Comparison of ENCODE assay signal across 29 cellular contexts in the genomic region with DNA sequence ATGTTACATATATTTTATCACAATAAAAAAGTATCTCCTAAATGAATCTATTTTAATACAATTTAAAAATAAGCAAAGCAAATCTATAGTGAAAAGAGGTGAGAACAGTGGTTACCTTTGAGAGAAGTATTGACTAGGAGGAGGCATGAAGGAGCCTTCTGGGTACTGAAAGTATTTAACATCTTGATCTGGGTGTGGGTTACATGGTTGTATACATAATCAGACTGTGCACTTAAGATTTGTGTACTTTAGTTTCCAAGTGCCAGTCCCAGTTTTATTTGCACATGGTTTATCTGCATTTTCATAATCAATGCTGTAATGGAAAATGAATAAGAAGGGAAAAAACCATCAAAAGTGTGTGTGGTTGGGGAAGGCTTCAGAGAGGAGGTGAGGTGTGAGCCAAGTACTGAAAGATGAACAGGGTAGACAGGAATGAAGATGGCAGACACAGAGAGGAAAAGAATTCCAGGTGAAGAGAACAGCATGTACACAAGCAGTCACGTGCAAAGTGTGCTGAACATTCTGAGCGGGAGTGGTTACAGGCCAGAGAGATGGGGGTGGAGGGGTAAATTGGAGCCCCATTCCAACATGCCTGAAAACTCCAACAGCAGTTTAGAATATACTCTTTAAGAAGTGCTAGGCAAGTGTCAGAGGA.
"Had no signal": no experiment of that assay in that cellular context is flagged by ENCODE, and none has a peak within 500 bp of the region (broad histone marks: within the 10 kb centered on the region; RNA-seq: fewer than 3 reads in every experiment).

No MANE protein-coding gene starts in this region.

- H3K27me3 Mint-ChIP-seq: activated CD8-positive, alpha-beta T cell treated with anti-CD3 and anti-CD28 coated beads for 36 hours; activated naive CD4-positive, alpha-beta T cell treated with anti-CD3 and anti-CD28 coated beads, Interleukin-2, amount 10 ng/mL, durations not matched to agents 7 days and 5 days; effector memory CD8-positive, alpha-beta T cell; T-helper 17 cell had no signal

- H3K36me3 Mint-ChIP-seq: activated naive CD4-positive, alpha-beta T cell treated with anti-CD3 and anti-CD28 coated beads, Interleukin-2, amount 10 ng/mL, durations not matched to agents 7 days and 5 days; activated naive CD4-positive, alpha-beta T cell treated with anti-CD3 and anti-CD28 coated beads, Interleukin-2, amount 50 U/mL, for 72 hours had no signal

- H3K9me3 Mint-ChIP-seq: activated CD8-positive, alpha-beta T cell treated with anti-CD3 and anti-CD28 coated beads for 36 hours; activated naive CD4-positive, alpha-beta T cell treated with anti-CD3 and anti-CD28 coated beads, Interleukin-2, amount 10 ng/mL, durations not matched to agents 7 days and 5 days; activated T-cell treated with anti-CD3 and anti-CD28 coated beads, Interleukin-2, amount 50 U/mL, for 4 hours; activated T-helper 2 cell treated with anti-CD3 and anti-CD28 coated beads, Interferon-gamma antibody, Interleukin-2, Interleukin-4, amounts not matched to agents 10 μg/mL and 5 μg/mL and 100 μg/mL, durations not matched to agents 14 hours and 24 hours and 36 hours; effector memory CD8-positive, alpha-beta T cell had no signal

- H3K9me3 ChIP-seq: adrenal gland, body of pancreas, esophagus muscularis mucosa, gastrocnemius medialis had no signal

- H3K4me3 Mint-ChIP-seq: activated CD8-positive, alpha-beta T cell treated with anti-CD3 and anti-CD28 coated beads for 36 hours; activated naive CD4-positive, alpha-beta T cell treated with anti-CD3 and anti-CD28 coated beads, Interleukin-2, amount 10 ng/mL, durations not matched to agents 7 days and 5 days; activated T-cell treated with anti-CD3 and anti-CD28 coated beads, Interleukin-2, amount 50 U/mL, for 4 hours; effector memory CD8-positive, alpha-beta T cell; T-helper 17 cell had no signal

- DNase-seq: activated CD4-positive, alpha-beta T cell treated with anti-CD3 and anti-CD28 coated beads for 48 hours; activated CD4-positive, alpha-beta T cell treated with anti-CD3 and anti-CD28 coated beads, Interleukin-2, amount 50 U/mL, for 1 hour; activated CD4-positive, alpha-beta T cell treated with anti-CD3 and anti-CD28 coated beads, Interleukin-2, amount 50 U/mL, for 48 hours; activated CD4-positive, CD25-positive, alpha-beta regulatory T cell; activated CD4-positive, CD25-positive, alpha-beta regulatory T cell treated with anti-CD3 and anti-CD28 coated beads, Interleukin-2, amount 50 U/mL, for 72 hours; activated CD8-positive, alpha-beta memory T cell treated with anti-CD3 and anti-CD28 coated beads for 24 hours; activated CD8-positive, alpha-beta T cell treated with anti-CD3 and anti-CD28 coated beads for 36 hours; activated effector memory CD4-positive, alpha-beta T cell treated with anti-CD3 and anti-CD28 coated beads, Interleukin-2, amount 50 U/mL, for 16 hours; activated naive CD4-positive, alpha-beta T cell; activated naive CD4-positive, alpha-beta T cell treated with anti-CD3 and anti-CD28 coated beads, Interleukin-2, amount 10 ng/mL, durations not matched to agents 7 days and 5 days; activated T-cell treated with anti-CD3 and anti-CD28 coated beads, Interleukin-2, amount 50 U/mL, for 4 hours; adrenal gland; amygdala; aorta; body of pancreas; caudate nucleus; cortex of kidney; dermis blood vessel endothelial cell; effector CD4-positive, alpha-beta T cell; effector memory CD8-positive, alpha-beta T cell; erythroblast; foreskin keratinocyte; gastrocnemius medialis; glutamatergic neuron; T-helper 1 cell; T-helper 17 cell had no signal

- H3K36me3 ChIP-seq: adrenal gland, esophagus muscularis mucosa, gastrocnemius medialis had no signal

- ATAC-seq: activated CD8-positive, alpha-beta T cell treated with anti-CD3 and anti-CD28 coated beads for 36 hours; activated T-cell treated with anti-CD3 and anti-CD28 coated beads, Interleukin-2, amount 50 U/mL, for 4 hours; body of pancreas; effector memory CD8-positive, alpha-beta T cell; foreskin keratinocyte; gastrocnemius medialis; T-helper 17 cell had no signal

- H3K27me3 ChIP-seq: adrenal gland, body of pancreas, esophagus muscularis mucosa, foreskin keratinocyte, gastrocnemius medialis had no signal

- H3K27ac Mint-ChIP-seq: activated CD8-positive, alpha-beta T cell treated with anti-CD3 and anti-CD28 coated beads for 36 hours; activated naive CD4-positive, alpha-beta T cell treated with anti-CD3 and anti-CD28 coated beads, Interleukin-2, amount 10 ng/mL, durations not matched to agents 7 days and 5 days; activated naive CD4-positive, alpha-beta T cell treated with anti-CD3 and anti-CD28 coated beads, Interleukin-2, amount 50 U/mL, for 72 hours; activated T-helper 2 cell treated with anti-CD3 and anti-CD28 coated beads, Interferon-gamma antibody, Interleukin-2, Interleukin-4, amounts not matched to agents 10 μg/mL and 5 μg/mL and 100 μg/mL, durations not matched to agents 14 hours and 24 hours and 36 hours; effector memory CD8-positive, alpha-beta T cell; T-helper 17 cell had no signal

- H3K4me3 ChIP-seq: adrenal gland, body of pancreas, esophagus muscularis mucosa, gastrocnemius medialis had no signal

- H3K4me1 Mint-ChIP-seq: activated naive CD4-positive, alpha-beta T cell treated with anti-CD3 and anti-CD28 coated beads, Interleukin-2, amount 10 ng/mL, durations not matched to agents 7 days and 5 days; T-helper 17 cell had no signal

- H3K4me1 ChIP-seq: adrenal gland, body of pancreas, esophagus muscularis mucosa, foreskin keratinocyte, gastrocnemius medialis had no signal

- H3K27ac ChIP-seq: adrenal gland, body of pancreas, esophagus muscularis mucosa, foreskin keratinocyte, gastrocnemius medialis had no signal
